In genomic region chr19:3670796-3671679, GRCh38 we compare ENCODE assay signal across 7 cellular contexts. TPM values are rescaled to one million over a fixed set of nuclear protein-coding genes. Genes with fewer than 3 reads are reported as not detected.
DNase-seq lines count a peak whose midpoint lies in the region; ATAC-seq and TF ChIP-seq lines count a peak whose summit lies in the region.

No MANE protein-coding gene starts in this region.

- in situ Hi-C loops in IMR-90 (cut with MboI; ENCODE audit: low sequenced_read_pairs) = no loop called here
- in situ Hi-C loops in astrocyte of the spinal cord (cut with HindIII; ENCODE audit: low sequenced_read_pairs) = no loop called here

- no peaks in the 10 kb centered on the region for H3K27me3 ChIP-seq in IMR-90 (ENCODE audit: control insufficient read depth, insufficient read depth, low read length)

- no peak overlapping the region for H2BK15ac ChIP-seq in IMR-90 (ENCODE audit: low read depth, low read length)

- POLR2A ChIA-PET in IMR-90 (lab: Charles Lee; ENCODE audit: unreplicated experiment) = no interaction called here

- peak overlapping the region; percentile 95 for H2AK9ac ChIP-seq in IMR-90 (replicated peaks; ENCODE audit: low read depth, low read length, poor library complexity)

- peak; percentile 58 for ATAC-seq in IMR-90 (ENCODE audit: low read depth)
- no peak for ATAC-seq in HG03095 (IDR thresholded peaks at IDR 0.05; ENCODE audit: unreplicated experiment)

- H3K9me3 ChIP-seq in IMR-90 (ENCODE audit: control insufficient read depth, insufficient read depth, low read length) = no peaks in the 10 kb centered on the region

- 16% methylated on average over 9 of the region's 45 CpGs; no CpG with 5 or more reads in 1 of the 2 experiments for WGBS in IMR-90 (ENCODE audit: extremely low coverage in 2 of 2, insufficient read length in 1 of 2), 2 experiments
- WGBS in lower leg skin, 2 donors = 53 to 64% methylated on average over 40 to 44 of the region's 45 CpGs

- H3K9ac ChIP-seq in IMR-90 (ENCODE audit: low read depth, low read length) = peak overlapping the region; percentile 61

- H3K14ac ChIP-seq in IMR-90 (replicated peaks; ENCODE audit: low read depth, low read length) = peak overlapping the region; percentile 68

- H3K4me3 ChIP-seq in IMR-90 (ENCODE audit: insufficient read depth, low read depth, low read length) = no peak overlapping the region
- H3K4me3 ChIP-seq in astrocyte of the spinal cord (ENCODE audit: low read depth, low read length) = no peak overlapping the region
- no peak overlapping the region for H3K4me3 ChIP-seq in lower leg skin (ENCODE audit: low read depth, poor library complexity, severe bottlenecking)

- H3K23ac ChIP-seq in IMR-90 (ENCODE audit: low read depth, low read length) = peak overlapping the region; percentile 40; the same call in 1 of the 2 replicates

- H4K8ac ChIP-seq in IMR-90 (ENCODE audit: low read depth in 2 of 2, low read length in 2 of 2) = peak overlapping the region; percentile 69 to 77; a peak in 3 of 4 replicates

- H2AK5ac ChIP-seq in IMR-90 (ENCODE audit: low read depth, low read length) = peak overlapping the region; percentile 92

- H2BK120ac ChIP-seq in IMR-90 (ENCODE audit: low read depth, low read length) = peak overlapping the region; percentile 76

- peak; percentile 56 for DNase-seq in IMR-90
- DNase-seq in astrocyte of the spinal cord (ENCODE audit: low read depth, low spot score) = peak; percentile 63
- peak; percentile 46 to 93 for DNase-seq in lower leg skin (ENCODE audit: low spot score in 2 of 2)
- peak; percentile 31 for DNase-seq in stimulated activated CD8-positive, alpha-beta memory T cell treated with anti-CD3 and anti-CD28 coated beads, Interleukin-7, amount 100 ng/mL, for 24 hours (ENCODE audit: low read depth)
- DNase-seq in kidney glomerular epithelial cell (lab: John Stamatoyannopoulos, UW) = no peak
- no peak for DNase-seq in kidney tubule cell (ENCODE audit: low spot score)

- peak overlapping the region; percentile 90 for H3K4ac ChIP-seq in IMR-90 (ENCODE audit: low read depth, low read length)

- H4K91ac ChIP-seq in IMR-90 (ENCODE audit: insufficient read depth, low read depth, low read length) = peak overlapping the region; percentile 43

- peak overlapping the region; percentile 51 for H2BK5ac ChIP-seq in IMR-90 (ENCODE audit: low read depth, low read length, poor library complexity, severe bottlenecking)

- H3K56ac ChIP-seq in IMR-90 (ENCODE audit: extremely low read depth, insufficient read depth, low read length) = no peak overlapping the region; the same call in 1 of the 2 replicates

- H3K79me1 ChIP-seq in IMR-90 (ENCODE audit: low read depth in 1 of 2, low read length in 2 of 2) = peaks cover 15 to 70% of the 10 kb centered on the region in 2 experiments

- CTCF ChIA-PET in IMR-90 (lab: Yijun Ruan, JAX) = no interaction called here

- peak overlapping the region; percentile 62 for H4K5ac ChIP-seq in IMR-90 (ENCODE audit: low read depth, low read length)

- dilution Hi-C loops in IMR-90 (cut with HindIII; ENCODE audit: low sequenced_read_pairs, unreplicated experiment) = no loop called here

- H3K4me1 ChIP-seq in IMR-90 (ENCODE audit: control insufficient read depth, insufficient read depth, low read length) = peaks cover 27% of the 10 kb centered on the region

- H2AFZ ChIP-seq in IMR-90 (replicated peaks; ENCODE audit: low read length, poor library complexity) = peak overlapping the region; percentile 73

- peaks cover 6% of the 10 kb centered on the region; the same call in 1 of the 2 replicates for H3K36me3 ChIP-seq in IMR-90 (ENCODE audit: control insufficient read depth, insufficient read depth, low read length)

- H3K9me1 ChIP-seq in IMR-90 (ENCODE audit: insufficient read depth, low read length) = peaks cover 4% of the 10 kb centered on the region; the same call in 1 of the 2 replicates

- intact Hi-C loops in IMR-90 (cut with micrococcal nuclease) = loop anchor here (2.0 kb wide), 1 partner anchor 28 kb away; no protein-coding TSS in a partner anchor
- intact Hi-C loops in lower leg skin (cut with DNase I; ENCODE audit: low total_unique reads) = no loop called here

- peak overlapping the region; percentile 77 for H3K27ac ChIP-seq in IMR-90 (ENCODE audit: insufficient read depth, low read length)

- no peak for TF ChIP-seq CTCF in IMR-90 (conservative IDR thresholded peaks at IDR 0.05; ENCODE audit: low read depth, low read length)
- no peak for TF ChIP-seq CTCF in astrocyte of the spinal cord (IDR thresholded peaks at IDR 0.05; ENCODE audit: low read depth, low read length)
- TF ChIP-seq CTCF in lower leg skin (IDR thresholded peaks at IDR 0.05) = no peak

- peak overlapping the region; percentile 20; the same call in 1 of the 2 replicates for H2BK20ac ChIP-seq in IMR-90 (ENCODE audit: low read depth, low read length)

- no peak for TF ChIP-seq RAD21 in IMR-90 (IDR thresholded peaks at IDR 0.05; ENCODE audit: low read length)

- H3K18ac ChIP-seq in IMR-90 (ENCODE audit: low read depth, low read length) = peak overlapping the region; percentile 47; the same call in 1 of the 2 replicates

- H3K4me2 ChIP-seq in IMR-90 (ENCODE audit: low read depth, low read length) = peak overlapping the region; percentile 17; the same call in 1 of the 2 replicates

- TF ChIP-seq POLR2A in IMR-90 (IDR thresholded peaks at IDR 0.05; ENCODE audit: low read depth, low read length) (0 out of 2 replicates have a peak, but pooled peaks have one; percentile 5), lower leg skin (IDR thresholded peaks at IDR 0.05) (no peak)

- H4K20me1 ChIP-seq in IMR-90 (ENCODE audit: insufficient read depth, low read length) = peaks cover 34% of the 10 kb centered on the region

- no TSS peak for BruUV-seq in IMR-90 (replicated peaks; lab: Mats Ljungman, UMichigan)

TF ChIP-seq in IMR-90, 13 proteins besides CTCF, POLR2A, EP300 and RAD21:
- TF ChIP-seq NFE2L2 (IDR thresholded peaks at IDR 0.05; ENCODE audit: low read depth, low read length) (peak; percentile 95), MAFK (IDR thresholded peaks at IDR 0.05; ENCODE audit: low read depth, low read length) (peak; percentile 50), MXI1 (IDR thresholded peaks at IDR 0.05; ENCODE audit: borderline replicate concordance, low read depth, low read length) (no peak), FOS (IDR thresholded peaks at IDR 0.05; ENCODE audit: low read depth, low read length) (0 out of 2 replicates have a peak, but pooled peaks have one; percentile 30), SMC3 (IDR thresholded peaks at IDR 0.05; ENCODE audit: low read depth, low read length) (no peak), MAZ (IDR thresholded peaks at IDR 0.05; ENCODE audit: borderline replicate concordance, low read depth, low read length) (peak; percentile 60; the same call in 1 of the 2 replicates), CHD1 (IDR thresholded peaks at IDR 0.05; ENCODE audit: low read depth, low read length) (no peak)
TF ChIP-seq in IMR-90: peak in this region for 4.

RNA-seq across cellular contexts. Expression of gene PIP5K1C, which starts 29.2 kb away (rescaled TPM):
- total RNA-seq in IMR-90 (2012; rRNA removed) = 10.8 and 13.6 TPM in 2 replicates
- 23.3 and 28.0 TPM in 2 replicates for polyA plus RNA-seq in IMR-90 (2012; rRNA removed)
- polyA plus RNA-seq in IMR-90 (2012; cell fraction: cytosol; rRNA removed) = 14.8 and 28.7 TPM in 2 replicates
- polyA plus RNA-seq in IMR-90 (2012; cell fraction: nucleus; rRNA removed; ENCODE audit: low replicate concordance) = 21.1 and 41.9 TPM in 2 replicates
- total RNA-seq in lower leg skin = 10 to 100 TPM; 14.1 to 27.3 (median 22.1) TPM

RNA-seq across cellular contexts. Expression of gene TJP3, which starts 37.1 kb away (rescaled TPM):
- not detected in 2 replicates for total RNA-seq in IMR-90 (2012; rRNA removed)
- not detected in 2 replicates for polyA plus RNA-seq in IMR-90 (2012; rRNA removed)
- polyA plus RNA-seq in IMR-90 (2012; cell fraction: cytosol; rRNA removed) = 0.03 TPM in 1 of 2 replicates, not detected in the other
- polyA plus RNA-seq in IMR-90 (2012; cell fraction: nucleus; rRNA removed; ENCODE audit: low replicate concordance) = not detected in 2 replicates
- total RNA-seq in lower leg skin = 10 to 100 TPM; 27.3 to 60.9 (median 35.6) TPM

RNA-seq across cellular contexts. Expression of gene CACTIN, which starts 44.4 kb away (rescaled TPM):
- total RNA-seq in IMR-90 (2012; rRNA removed) = 10.8 and 12.8 TPM in 2 replicates
- polyA plus RNA-seq in IMR-90 (2012; rRNA removed) = 19.5 and 25.1 TPM in 2 replicates
- 16.4 and 29.5 TPM in 2 replicates for polyA plus RNA-seq in IMR-90 (2012; cell fraction: cytosol; rRNA removed)
- 48.6 and 103 TPM in 2 replicates for polyA plus RNA-seq in IMR-90 (2012; cell fraction: nucleus; rRNA removed; ENCODE audit: low replicate concordance)
- total RNA-seq in lower leg skin = 10 to 100 TPM; 21.1 to 46.5 (median 33.6) TPM

Comparison
In these comparisons a context has a peak if more than half of its experiments do, and no peak if none do; other contexts are left out.
1. DNase-seq: peak in IMR-90 (single experiment), astrocyte of the spinal cord (single experiment), lower leg skin (2 of 2) and stimulated activated CD8-positive, alpha-beta memory T cell treated with anti-CD3 and anti-CD28 coated beads, Interleukin-7, amount 100 ng/mL, for 24 hours (single experiment); none in kidney glomerular epithelial cell (single experiment) and kidney tubule cell (single experiment).
2. RNA of gene TJP3, which starts 37.1 kb away (total RNA-seq): 27.3 to 60.9 TPM in lower leg skin; not detected in IMR-90; every median in the first group is over 10 times any median in the second.